In the genomic region with DNA sequence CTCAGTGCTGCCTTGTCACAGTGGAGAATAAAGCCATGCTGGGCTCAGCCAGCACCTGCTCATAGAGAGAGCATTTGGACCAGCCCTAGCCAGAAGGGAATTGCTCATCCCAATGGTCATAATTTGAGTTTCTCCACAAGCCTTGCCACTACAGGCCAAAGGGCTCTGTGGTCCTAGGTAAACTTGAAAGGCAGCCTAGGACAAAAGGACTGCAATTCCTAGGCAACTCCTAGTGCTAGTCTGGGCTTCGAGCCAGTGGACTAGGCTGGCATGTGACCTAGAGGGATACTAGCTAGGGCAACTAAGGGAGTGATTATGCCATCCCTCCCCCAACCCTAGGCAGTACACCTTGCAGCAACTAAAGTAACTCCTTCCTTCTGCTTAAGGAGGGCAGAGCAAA, we compare ENCODE assay signal across 20 cellular contexts.
A peak's percentile ranks its signal among the peaks of the same experiment; 100 is the strongest.
DNase-seq lines count a peak whose midpoint lies in the region; ATAC-seq lines count a peak whose summit lies in the region.
"Had no signal": no experiment of that assay in that cellular context is flagged by ENCODE, and none has a peak within 500 bp of the region (broad histone marks: within the 10 kb centered on the region; RNA-seq: fewer than 3 reads in every experiment).

No MANE protein-coding gene starts in this region.

- H3K36me3 ChIP-seq in subcutaneous abdominal adipose tissue (ENCODE audit: control insufficient read depth in 5 of 5, insufficient read depth in 5 of 5, low read length in 5 of 5): no peaks in the 10 kb centered on the region
- H3K36me3 ChIP-seq in effector memory CD4-positive, alpha-beta T cell (ENCODE audit: control insufficient read depth, insufficient read depth, low read length): no peaks in the 10 kb centered on the region
- H3K36me3 ChIP-seq: esophagus muscularis mucosa, uterus had no signal

- H3K27me3 ChIP-seq in right cardiac atrium (ENCODE audit: control insufficient read depth, insufficient read depth): no peaks in the 10 kb centered on the region
- H3K27me3 ChIP-seq in subcutaneous abdominal adipose tissue (ENCODE audit: control insufficient read depth in 5 of 5, insufficient read depth in 4 of 5, low read length in 5 of 5): no peaks in the 10 kb centered on the region
- no peaks in the 10 kb centered on the region for H3K27me3 ChIP-seq in effector memory CD4-positive, alpha-beta T cell (replicated peaks; ENCODE audit: control insufficient read depth, insufficient read depth, low read length, poor library complexity, severe bottlenecking)
- H3K27me3 ChIP-seq: body of pancreas, esophagus muscularis mucosa, uterus had no signal

- peak in 1 of 2 donors; percentile 71 for ATAC-seq in right cardiac atrium
- ATAC-seq in HG03460 (IDR thresholded peaks at IDR 0.05; ENCODE audit: unreplicated experiment): no peak
- ATAC-seq: body of pancreas; stimulated activated naive CD8-positive, alpha-beta T cell treated with anti-CD3 and anti-CD28 coated beads, Interleukin-15, Interleukin-2, amounts not matched to agents 100 U/mL and 50 U/mL, for 24 hours had no signal

- peak; percentile 32 for DNase-seq in NCI-H1105 treated with DMSO at 0.1 percent for 48 hours (lab: John Stamatoyannopoulos, UW)
- no peak for DNase-seq in NCI-H1105 (lab: John Stamatoyannopoulos, UW)
- peak; percentile 16 for DNase-seq in SHP77 treated with DMSO at 0.1 percent for 48 hours (lab: John Stamatoyannopoulos, UW)
- peak in 2 of 3 donors; percentile 26 to 42 for DNase-seq in right cardiac atrium
- DNase-seq in activated CD4-positive, alpha-beta T cell treated with anti-CD3 and anti-CD28 coated beads for 4 hours: no peak
- DNase-seq in effector memory CD4-positive, alpha-beta T cell: no peak
- DNase-seq: activated CD4-positive, alpha-beta T cell treated with anti-CD3 and anti-CD28 coated beads for 48 hours; activated naive CD4-positive, alpha-beta T cell treated with anti-CD3 and anti-CD28 coated beads, Interleukin-2, amount 10 ng/mL, durations not matched to agents 7 days and 5 days; islet precursor cell; KBM-7; NCI-H146; NCI-H524 treated with DMSO at 0.1 percent for 48 hours; SK-N-SH; stimulated activated CD4-positive, alpha-beta T cell treated with anti-CD3 and anti-CD28 coated beads, Interleukin-12 subunit alpha, Interleukin-12 subunit beta, amount 100 ng/mL, for 4 hours; stimulated activated naive CD8-positive, alpha-beta T cell treated with anti-CD3 and anti-CD28 coated beads, Interleukin-15, Interleukin-2, amounts not matched to agents 100 U/mL and 50 U/mL, for 24 hours; uterus had no signal

- H3K4me3 ChIP-seq in right cardiac atrium (ENCODE audit: low read length): no peak overlapping the region
- H3K4me3 ChIP-seq in subcutaneous abdominal adipose tissue (ENCODE audit: low read depth in 1 of 5, low read length in 5 of 5): peak overlapping the region in 1 of 5 donors; percentile 35
- no peak overlapping the region for H3K4me3 ChIP-seq in effector memory CD4-positive, alpha-beta T cell (ENCODE audit: insufficient read depth, low read depth, low read length, poor library complexity, severe bottlenecking)
- H3K4me3 ChIP-seq: body of pancreas, esophagus muscularis mucosa, uterus had no signal

- H3K4me1 ChIP-seq in right cardiac atrium (ENCODE audit: control insufficient read depth, insufficient read depth, low read length): no peaks in the 10 kb centered on the region
- H3K4me1 ChIP-seq in subcutaneous abdominal adipose tissue (ENCODE audit: control insufficient read depth in 5 of 5, insufficient read depth in 5 of 5, low read length in 5 of 5): peaks cover 0 to 19% (median 10%) of the 10 kb centered on the region in 5 donors
- H3K4me1 ChIP-seq in effector memory CD4-positive, alpha-beta T cell (ENCODE audit: control insufficient read depth, insufficient read depth, low read length, poor library complexity, severe bottlenecking): no peaks in the 10 kb centered on the region
- H3K4me1 ChIP-seq: body of pancreas, esophagus muscularis mucosa, uterus had no signal

- H3K9me3 ChIP-seq in right cardiac atrium (ENCODE audit: control insufficient read depth, low read length) (no peaks in the 10 kb centered on the region), subcutaneous abdominal adipose tissue (ENCODE audit: control insufficient read depth in 5 of 5, low read length in 5 of 5) (peaks cover 0 to 6% (median 0%) of the 10 kb centered on the region in 5 donors)
- H3K9me3 ChIP-seq in effector memory CD4-positive, alpha-beta T cell (ENCODE audit: control insufficient read depth, low read length): no peaks in the 10 kb centered on the region
- H3K9me3 ChIP-seq: uterus had no signal

- intact Hi-C loops in right cardiac atrium (cut with DNase I): no loop called here

- H3K27ac ChIP-seq in right cardiac atrium (ENCODE audit: low read length) (no peak overlapping the region), subcutaneous abdominal adipose tissue (ENCODE audit: low read depth, low read length) (peak overlapping the region; percentile 30)
- H3K27ac ChIP-seq in effector memory CD4-positive, alpha-beta T cell (ENCODE audit: insufficient read depth, low read length, poor library complexity, severe bottlenecking): no peak overlapping the region
- H3K27ac ChIP-seq: body of pancreas, esophagus muscularis mucosa, uterus had no signal

- whole genome bisulfite sequencing in right cardiac atrium: 74% methylated on average over 1 of the region's 1 CpG

- no peak overlapping the region for H3K9ac ChIP-seq in subcutaneous abdominal adipose tissue (ENCODE audit: low read length in 5 of 5)
- H3K9ac ChIP-seq: SK-N-SH had no signal

Comparison
In these comparisons a context has a peak if more than half of its experiments do, and no peak if none do; other contexts are left out.
1. DNase-seq: peak in NCI-H1105 treated with DMSO at 0.1 percent for 48 hours (single experiment), SHP77 treated with DMSO at 0.1 percent for 48 hours (single experiment) and right cardiac atrium (2 of 3); none in NCI-H1105 (single experiment), activated CD4-positive, alpha-beta T cell treated with anti-CD3 and anti-CD28 coated beads for 4 hours (0 of 2) and effector memory CD4-positive, alpha-beta T cell (0 of 3).